Comparison of ENCODE assay signal across 12 cellular contexts in genomic region chr5:135038829-135039525, GRCh38. TPM values are rescaled to one million over a fixed set of nuclear protein-coding genes. Genes with fewer than 3 reads are reported as not detected.
DNase-seq lines count a peak whose midpoint lies in the region; ATAC-seq and TF ChIP-seq lines count a peak whose summit lies in the region.
"Had no signal": no experiment of that assay in that cellular context is flagged by ENCODE, and none has a peak within 500 bp of the region (broad histone marks: within the 10 kb centered on the region; RNA-seq: fewer than 3 reads in every experiment).

No MANE protein-coding gene starts in this region.

- H3K27ac ChIP-seq in lower lobe of right lung (no peak overlapping the region), tibial artery (peak overlapping the region in 1 of 2 donors; percentile 14)
- H3K27ac ChIP-seq: SK-N-MC had no signal

- H3K9me3 Mint-ChIP-seq in activated naive CD8-positive, alpha-beta T cell (ENCODE audit: low read depth): no peaks in the 10 kb centered on the region
- H3K9me3 Mint-ChIP-seq in activated naive CD8-positive, alpha-beta T cell treated with anti-CD3 and anti-CD28 coated beads for 36 hours: no peaks in the 10 kb centered on the region
- H3K9me3 Mint-ChIP-seq: CD8-positive, alpha-beta memory T cell had no signal

- TF ChIP-seq CTCF in lower lobe of right lung (IDR thresholded peaks at IDR 0.05) (no peak), tibial artery (IDR thresholded peaks at IDR 0.05) (no peak)

- no peak overlapping the region for H3K9ac ChIP-seq in adipocyte (ENCODE audit: low read length)

- H3K4me1 ChIP-seq in adipocyte (ENCODE audit: control insufficient read depth, insufficient read depth, low read length) (no peaks in the 10 kb centered on the region), lower lobe of right lung (peaks cover 16% of the 10 kb centered on the region), tibial artery (peaks cover 0 to 30% (median 20%) of the 10 kb centered on the region in 4 donors)

- peaks cover 46% of the 10 kb centered on the region for H3K27me3 Mint-ChIP-seq in activated naive CD8-positive, alpha-beta T cell
- peaks cover 88% of the 10 kb centered on the region for H3K27me3 Mint-ChIP-seq in activated naive CD8-positive, alpha-beta T cell treated with anti-CD3 and anti-CD28 coated beads for 36 hours

- peaks cover 90% of the 10 kb centered on the region for H3K27me3 ChIP-seq in adipocyte (replicated peaks; ENCODE audit: control insufficient read depth, insufficient read depth, low read length)
- H3K27me3 ChIP-seq in lower lobe of right lung (ENCODE audit: low read depth): peaks cover 97% of the 10 kb centered on the region
- peaks cover 0 to 48% of the 10 kb centered on the region in 2 donors for H3K27me3 ChIP-seq in tibial artery

- H3K9me3 ChIP-seq in adipocyte (ENCODE audit: control insufficient read depth, low read length): peaks cover 2% of the 10 kb centered on the region
- no peaks in the 10 kb centered on the region for H3K9me3 ChIP-seq in lower lobe of right lung
- no peaks in the 10 kb centered on the region for H3K9me3 ChIP-seq in tibial artery

- H3K4me1 Mint-ChIP-seq in activated naive CD8-positive, alpha-beta T cell (ENCODE audit: low read depth): peaks cover 17% of the 10 kb centered on the region
- peaks cover 9% of the 10 kb centered on the region for H3K4me1 Mint-ChIP-seq in activated naive CD8-positive, alpha-beta T cell treated with anti-CD3 and anti-CD28 coated beads for 36 hours

- peak; percentile 27 to 49 for ATAC-seq in lower lobe of right lung
- ATAC-seq in GM19395 (IDR thresholded peaks at IDR 0.05; ENCODE audit: unreplicated experiment): no peak

- no peak for DNase-seq in activated naive CD8-positive, alpha-beta T cell treated with anti-CD3 and anti-CD28 coated beads for 36 hours
- DNase-seq in adipocyte (ENCODE audit: low read depth) (peak; percentile 74), lower lobe of right lung (peak; percentile 45), tibial artery (no peak), A172 (ENCODE audit: low spot score) (no peak), D341Med (ENCODE audit: low spot score) (no peak)
- DNase-seq: CD8-positive, alpha-beta memory T cell; NCI-H1105 had no signal

- H3K4me3 ChIP-seq in adipocyte (ENCODE audit: low read length) (no peak overlapping the region), lower lobe of right lung (peak overlapping the region; percentile 7), tibial artery (peak overlapping the region; percentile 45 to 48)
- H3K4me3 ChIP-seq: SK-N-MC had no signal

- peak overlapping the region; percentile 20 for H3K4me3 Mint-ChIP-seq in activated naive CD8-positive, alpha-beta T cell
- no peak overlapping the region for H3K4me3 Mint-ChIP-seq in activated naive CD8-positive, alpha-beta T cell treated with anti-CD3 and anti-CD28 coated beads for 36 hours

- intact Hi-C loops in lower lobe of right lung (cut with DNase I): no loop called here
- intact Hi-C loops in tibial artery (cut with DNase I; ENCODE audit: low total_unique reads): loop anchor here (10.0 kb wide), 2 partner anchors 134 to 156 kb away; partner anchors contain the start of gene PCBD2

- no peaks in the 10 kb centered on the region for H3K36me3 Mint-ChIP-seq in activated naive CD8-positive, alpha-beta T cell
- H3K36me3 Mint-ChIP-seq in activated naive CD8-positive, alpha-beta T cell treated with anti-CD3 and anti-CD28 coated beads for 36 hours: no peaks in the 10 kb centered on the region
- H3K36me3 Mint-ChIP-seq: CD8-positive, alpha-beta memory T cell had no signal

- no peak overlapping the region for H3K27ac Mint-ChIP-seq in activated naive CD8-positive, alpha-beta T cell
- H3K27ac Mint-ChIP-seq in activated naive CD8-positive, alpha-beta T cell treated with anti-CD3 and anti-CD28 coated beads for 36 hours: no peak overlapping the region
- H3K27ac Mint-ChIP-seq: CD8-positive, alpha-beta memory T cell had no signal

- H3K36me3 ChIP-seq in adipocyte (ENCODE audit: control insufficient read depth, insufficient read depth, low read length, severe bottlenecking) (no peaks in the 10 kb centered on the region), lower lobe of right lung (no peaks in the 10 kb centered on the region), tibial artery (no peaks in the 10 kb centered on the region)

RNA-seq across cellular contexts. Expression of gene PITX1, which starts 4.9 kb away (rescaled TPM):
- total RNA-seq in activated naive CD8-positive, alpha-beta T cell treated with anti-CD3 and anti-CD28 coated beads for 36 hours: not detected
- 0.47 TPM for total RNA-seq in lower lobe of right lung
- total RNA-seq in A172 (2014; rRNA removed; shearing (Covaris generic)): 43.7 and 49.3 TPM in 2 replicates
- total RNA-seq: CD8-positive, alpha-beta memory T cell; glomerular endothelial cell had no signal

Comparison
In these comparisons a context has a peak if more than half of its experiments do, and no peak if none do; other contexts are left out.
1. DNase-seq: peak in adipocyte (single experiment) and lower lobe of right lung (single experiment); none in activated naive CD8-positive, alpha-beta T cell treated with anti-CD3 and anti-CD28 coated beads for 36 hours (single experiment), tibial artery (0 of 2), A172 (single experiment) and D341Med (single experiment).
2. RNA of gene PITX1, which starts 4.9 kb away (total RNA-seq): 43.7 to 49.3 TPM in A172; 0.47 TPM in lower lobe of right lung (single experiment) and not detected in activated naive CD8-positive, alpha-beta T cell treated with anti-CD3 and anti-CD28 coated beads for 36 hours; every median in the first group is over 10 times any median in the second.